ENCODE assay signal across 8 cellular contexts in the genomic region with DNA sequence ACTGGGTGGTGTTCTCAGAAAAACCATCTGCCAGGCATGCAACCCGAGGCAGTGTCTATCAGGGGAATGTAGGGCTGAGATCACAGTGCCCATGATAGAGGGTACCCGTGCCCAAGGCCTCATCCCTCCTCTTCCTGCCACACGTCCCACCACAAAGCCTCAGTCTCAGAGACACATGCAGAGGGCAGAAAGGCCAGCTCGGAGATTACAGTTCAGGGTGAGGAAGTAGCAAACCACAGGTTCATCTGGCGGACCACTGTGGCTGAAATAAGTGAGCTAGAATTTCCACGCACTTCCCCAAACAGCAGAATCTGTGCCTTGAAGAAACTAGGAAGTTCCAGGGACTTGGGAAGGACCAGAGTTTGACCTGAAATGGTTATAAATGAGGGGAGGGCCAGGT. TPM values are rescaled to one million over a fixed set of nuclear protein-coding genes. Genes with fewer than 3 reads are reported as not detected.
DNase-seq lines count a peak whose midpoint lies in the region; ATAC-seq and TF ChIP-seq lines count a peak whose summit lies in the region.

No MANE protein-coding gene starts in this region.

- peak overlapping the region in 3 of 8 donors; percentile 0 to 40 (median 11) for H3K27ac ChIP-seq in spleen

- H3K36me3 ChIP-seq in spleen, result no peaks in the 10 kb centered on the region

- DNase-seq in activated gamma-delta T cell treated with Interleukin-2 at 50 U/mL for 16 hours (peak; percentile 9), activated gamma-delta T cell (lab: John Stamatoyannopoulos, UW) (no peak), sciatic nerve (ENCODE audit: low spot score) (no peak), spleen (no peak), LoVo (ENCODE audit: low spot score) (no peak), G401 (ENCODE audit: low spot score) (no peak)
- peak; percentile 9 to 30 for DNase-seq in activated CD4-positive, alpha-beta T cell treated with anti-CD3 and anti-CD28 coated beads, Interleukin-2, amount 50 U/mL, for 48 hours

- intact Hi-C loops in sciatic nerve (cut with DNase I), result no loop called here
- intact Hi-C loops in spleen (cut with DNase I; ENCODE audit: low total_unique reads), result no loop called here

- TF ChIP-seq POLR2A in spleen (IDR thresholded peaks at IDR 0.05), result no peak

- H3K9me3 ChIP-seq in spleen, result no peaks in the 10 kb centered on the region

- H3K4me3 ChIP-seq in spleen, result no peak overlapping the region

- no peak for TF ChIP-seq CTCF in spleen (IDR thresholded peaks at IDR 0.05 in 8 of 11, conservative IDR thresholded peaks at IDR 0.05 in 3 of 11)

- in situ Hi-C loops in G401 (cut with HindIII; ENCODE audit: low sequenced_read_pairs), result no loop called here

- ATAC-seq in HG03139 (IDR thresholded peaks at IDR 0.05; ENCODE audit: unreplicated experiment) (peak; percentile 97), sciatic nerve (peak; percentile 84)

- WGBS in spleen, 5 donors, result 12 to 22% (median 17%) methylated on average over 5 to 6 of the region's 6 CpGs

- peaks cover 0 to 5% (median 0%) of the 10 kb centered on the region in 7 donors for H3K27me3 ChIP-seq in spleen (replicated peaks in 1 of 7)

- peaks cover 0 to 23% (median 15%) of the 10 kb centered on the region in 6 donors for H3K4me1 ChIP-seq in spleen

RNA-seq across cellular contexts. Expression of a gene that starts 33.8 kb away (rescaled TPM):
- total RNA-seq in sciatic nerve (3.1 TPM), spleen (1 to 10 TPM; 5.3 to 9.4 (median 7.2) TPM)
- 1 to 10 TPM; 3.3 to 6.7 (median 5.9) TPM for polyA plus RNA-seq in spleen
- total RNA-seq in G401 (2014; rRNA removed; shearing (Covaris generic)), result 9.9 and 10.8 TPM in 2 replicates

Comparison
In these comparisons a context has a peak if more than half of its experiments do, and no peak if none do; other contexts are left out.
1. DNase-seq: peak in activated gamma-delta T cell treated with Interleukin-2 at 50 U/mL for 16 hours (single experiment) and activated CD4-positive, alpha-beta T cell treated with anti-CD3 and anti-CD28 coated beads, Interleukin-2, amount 50 U/mL, for 48 hours (2 of 2); none in activated gamma-delta T cell (single experiment), sciatic nerve (single experiment), spleen (single experiment), LoVo (single experiment) and G401 (single experiment).